ENCODE assay signal across 1 cellular context in the genomic region with DNA sequence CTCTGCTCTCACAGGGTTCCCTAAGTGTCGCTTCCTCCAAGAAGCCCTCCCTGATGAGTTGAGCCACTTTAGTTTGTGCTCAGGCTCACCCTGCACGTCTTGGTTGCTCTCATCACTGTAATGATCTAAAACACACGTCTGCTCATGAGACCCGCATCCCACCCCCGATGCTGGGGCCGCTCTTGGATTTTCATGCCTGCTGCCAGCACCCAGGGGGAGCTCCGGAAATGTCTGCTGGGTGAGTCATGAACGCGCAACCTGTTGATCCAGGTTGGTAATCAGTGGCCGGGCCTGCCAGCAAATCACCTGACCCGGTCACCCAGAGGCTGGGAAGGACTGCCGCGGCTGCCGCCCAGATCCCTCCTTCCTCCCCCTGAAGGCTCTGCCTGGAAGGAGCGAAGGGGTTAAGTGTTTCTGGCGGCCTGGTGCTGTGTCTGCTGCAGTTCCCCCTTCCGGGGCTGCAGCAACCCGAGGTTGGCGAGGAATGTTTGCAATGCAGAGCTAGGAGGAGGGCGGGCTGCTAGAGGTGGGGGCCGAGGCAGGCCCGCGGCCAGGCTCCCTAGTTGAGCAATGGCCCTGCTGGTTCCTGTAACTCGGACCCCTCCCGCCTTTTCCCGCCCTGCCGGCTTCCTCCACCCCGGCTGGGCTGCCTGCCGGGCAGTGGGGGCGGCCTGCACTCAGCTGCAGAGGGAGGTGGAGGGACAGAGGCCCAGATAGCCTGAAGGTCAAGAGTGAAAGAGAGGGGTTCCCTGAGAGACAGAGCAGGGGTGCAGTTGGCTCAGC.
TF ChIP-seq lines count a peak whose summit lies in the region.

No MANE protein-coding gene starts in this region.

TF ChIP-seq in H1, 55 proteins besides CTCF, POLR2A, EP300 and RAD21 (continues in another document):
- TF ChIP-seq EZH2 (IDR thresholded peaks at IDR 0.05; ENCODE audit: low read depth, low read length, severe bottlenecking) (no peak), KDM5A (IDR thresholded peaks at IDR 0.05; ENCODE audit: low read length) (no peak), RNF2 (IDR thresholded peaks at IDR 0.05; ENCODE audit: borderline replicate concordance, low read depth, low read length, missing control alignments, poor library complexity, severe bottlenecking) (no peak), TAF7 (optimal IDR thresholded peaks at IDR 0.05; ENCODE audit: borderline replicate concordance, low read depth, low read length) (peak; percentile 65), CHD1 (IDR thresholded peaks at IDR 0.05; ENCODE audit: low read depth, low read length) (no peak), RBBP5 (IDR thresholded peaks at IDR 0.05; ENCODE audit: borderline replicate concordance, low read depth, low read length) (peak; percentile 98), CBX8 (IDR thresholded peaks at IDR 0.05; ENCODE audit: borderline replicate concordance, low read depth, low read length) (no peak), SIX5 (IDR thresholded peaks at IDR 0.05; ENCODE audit: low read depth, low read length) (no peak), CHD7 (IDR thresholded peaks at IDR 0.05; ENCODE audit: insufficient replicate concordance, low read length) (no peak), SUZ12 (IDR thresholded peaks at IDR 0.05; ENCODE audit: low read length) (no peak), PHF8 (conservative IDR thresholded peaks at IDR 0.05; ENCODE audit: low read depth, low read length) (peak; percentile 43; the same call in 1 of the 2 replicates), EGR1 (IDR thresholded peaks at IDR 0.05; ENCODE audit: borderline replicate concordance, low read depth, low read length) (peak; percentile 61), CBX5 (IDR thresholded peaks at IDR 0.05; ENCODE audit: low read depth, low read length) (no peak), KDM4A (IDR thresholded peaks at IDR 0.05; ENCODE audit: low read depth, low read length, severe bottlenecking) (no peak), SAP30 (IDR thresholded peaks at IDR 0.05; ENCODE audit: insufficient read depth, insufficient replicate concordance, low read length) (no peak), POU5F1 (IDR thresholded peaks at IDR 0.05; ENCODE audit: low read depth, low read length) (no peak), E2F6 (IDR thresholded peaks at IDR 0.05) (peak; percentile 74), SIN3A (conservative IDR thresholded peaks at IDR 0.05 in 1 of 2, IDR thresholded peaks at IDR 0.05 in 1 of 2; ENCODE audit: low read depth in 1 of 2, low read length in 2 of 2) (peak in 1 of 2 experiments; percentile 88; a peak in 3 of 4 replicates), RFX5 (IDR thresholded peaks at IDR 0.05; ENCODE audit: borderline replicate concordance, low read depth, low read length) (0 out of 2 replicates have a peak, but pooled peaks have one; percentile 4), MAFK (IDR thresholded peaks at IDR 0.05; ENCODE audit: low read depth, low read length) (no peak), SP4 (IDR thresholded peaks at IDR 0.05; ENCODE audit: low read length) (peak; percentile 46; the same call in 1 of the 2 replicates), CREB1 (IDR thresholded peaks at IDR 0.05) (peak; percentile 24; the same call in 1 of the 2 replicates), CHD2 (IDR thresholded peaks at IDR 0.05; ENCODE audit: low read length) (peak; percentile 22), HDAC6 (IDR thresholded peaks at IDR 0.05; ENCODE audit: low read depth, low read length) (no peak), FOSL1 (IDR thresholded peaks at IDR 0.05; ENCODE audit: insufficient read depth, low read depth, low read length) (0 out of 2 replicates have a peak, but pooled peaks have one; percentile 60), GABPA (IDR thresholded peaks at IDR 0.05; ENCODE audit: borderline replicate concordance, insufficient read depth, low read length) (no peak), BRCA1 (IDR thresholded peaks at IDR 0.05; ENCODE audit: low read depth, low read length) (no peak), NRF1 (IDR thresholded peaks at IDR 0.05; ENCODE audit: low read depth, low read length) (no peak), POLR2AphosphoS5 (IDR thresholded peaks at IDR 0.05; ENCODE audit: low read depth, low read length) (no peak; the same call in 1 of the 2 replicates), ATF2 (IDR thresholded peaks at IDR 0.05; ENCODE audit: low read length) (0 out of 2 replicates have a peak, but pooled peaks have one; percentile 23), SP2 (IDR thresholded peaks at IDR 0.05; ENCODE audit: low read length) (no peak), CEBPB (IDR thresholded peaks at IDR 0.05; ENCODE audit: low read depth, low read length) (peak; percentile 95), ZNF274 (IDR thresholded peaks at IDR 0.05; ENCODE audit: borderline replicate concordance, extremely low read depth, low read length) (no peak), YY1 (IDR thresholded peaks at IDR 0.05; ENCODE audit: low read depth, low read length) (0 out of 2 replicates have a peak, but pooled peaks have one; percentile 63), BACH1 (IDR thresholded peaks at IDR 0.05; ENCODE audit: low read length) (no peak), HDAC2 (IDR thresholded peaks at IDR 0.05; ENCODE audit: borderline replicate concordance in 1 of 2, low read depth in 2 of 2, low read length in 2 of 2) (peak; percentile 73 to 79; a peak in 1 of 4 replicates), NANOG (IDR thresholded peaks at IDR 0.05; ENCODE audit: insufficient read depth, low read depth, low read length, poor library complexity, severe bottlenecking) (no peak), KDM1A (IDR thresholded peaks at IDR 0.05; ENCODE audit: borderline replicate concordance, low read length) (no peak), JUN (IDR thresholded peaks at IDR 0.05; ENCODE audit: low read depth, low read length) (peak; percentile 94), SIRT6 (IDR thresholded peaks at IDR 0.05; ENCODE audit: low read length) (no peak), JUND (IDR thresholded peaks at IDR 0.05; ENCODE audit: low read length) (peak; percentile 99), SP1 (IDR thresholded peaks at IDR 0.05; ENCODE audit: low read depth, low read length) (no peak; the same call in 1 of the 2 replicates), GTF2F1 (IDR thresholded peaks at IDR 0.05; ENCODE audit: borderline replicate concordance, low read depth, low read length) (no peak), SRF (IDR thresholded peaks at IDR 0.05; ENCODE audit: low read depth, low read length) (0 out of 2 replicates have a peak, but pooled peaks have one; percentile 25), TCF12 (IDR thresholded peaks at IDR 0.05; ENCODE audit: low read depth, low read length) (0 out of 2 replicates have a peak, but pooled peaks have one; percentile 12), TBP (IDR thresholded peaks at IDR 0.05; ENCODE audit: low read depth, low read length) (peak; percentile 71), TAF1 (IDR thresholded peaks at IDR 0.05; ENCODE audit: low read depth, low read length) (no peak), BCL11A (IDR thresholded peaks at IDR 0.05; ENCODE audit: low read depth in 2 of 2, low read length in 2 of 2) (no peak), CTBP2 (IDR thresholded peaks at IDR 0.05; ENCODE audit: borderline replicate concordance, insufficient read depth, insufficient read length, low read length) (peak; percentile 85), TEAD4 (IDR thresholded peaks at IDR 0.05; ENCODE audit: low read depth, low read length) (peak; percentile 98)
- TF ChIP-seq, protein P1, sequence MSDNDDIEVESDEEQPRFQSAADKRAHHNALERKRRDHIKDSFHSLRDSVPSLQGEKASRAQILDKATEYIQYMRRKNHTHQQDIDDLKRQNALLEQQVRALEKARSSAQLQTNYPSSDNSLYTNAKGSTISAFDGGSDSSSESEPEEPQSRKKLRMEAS (IDR thresholded peaks at IDR 0.05) = peak; percentile 59
- TF ChIP-seq, protein P2, sequence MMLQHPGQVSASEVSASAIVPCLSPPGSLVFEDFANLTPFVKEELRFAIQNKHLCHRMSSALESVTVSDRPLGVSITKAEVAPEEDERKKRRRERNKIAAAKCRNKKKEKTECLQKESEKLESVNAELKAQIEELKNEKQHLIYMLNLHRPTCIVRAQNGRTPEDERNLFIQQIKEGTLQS (IDR thresholded peaks at IDR 0.05; ENCODE audit: insufficient read depth, low read depth, low read length) = peak; percentile 59; the same call in 1 of the 2 replicates
- TF ChIP-seq, protein P3, sequence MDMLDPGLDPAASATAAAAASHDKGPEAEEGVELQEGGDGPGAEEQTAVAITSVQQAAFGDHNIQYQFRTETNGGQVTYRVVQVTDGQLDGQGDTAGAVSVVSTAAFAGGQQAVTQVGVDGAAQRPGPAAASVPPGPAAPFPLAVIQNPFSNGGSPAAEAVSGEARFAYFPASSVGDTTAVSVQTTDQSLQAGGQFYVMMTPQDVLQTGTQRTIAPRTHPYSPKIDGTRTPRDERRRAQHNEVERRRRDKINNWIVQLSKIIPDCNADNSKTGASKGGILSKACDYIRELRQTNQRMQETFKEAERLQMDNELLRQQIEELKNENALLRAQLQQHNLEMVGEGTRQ (IDR thresholded peaks at IDR 0.05; ENCODE audit: low read length) = peak; percentile 66; the same call in 1 of the 2 replicates
